Comparison of ENCODE assay signal across 13 cellular contexts in the genomic region with DNA sequence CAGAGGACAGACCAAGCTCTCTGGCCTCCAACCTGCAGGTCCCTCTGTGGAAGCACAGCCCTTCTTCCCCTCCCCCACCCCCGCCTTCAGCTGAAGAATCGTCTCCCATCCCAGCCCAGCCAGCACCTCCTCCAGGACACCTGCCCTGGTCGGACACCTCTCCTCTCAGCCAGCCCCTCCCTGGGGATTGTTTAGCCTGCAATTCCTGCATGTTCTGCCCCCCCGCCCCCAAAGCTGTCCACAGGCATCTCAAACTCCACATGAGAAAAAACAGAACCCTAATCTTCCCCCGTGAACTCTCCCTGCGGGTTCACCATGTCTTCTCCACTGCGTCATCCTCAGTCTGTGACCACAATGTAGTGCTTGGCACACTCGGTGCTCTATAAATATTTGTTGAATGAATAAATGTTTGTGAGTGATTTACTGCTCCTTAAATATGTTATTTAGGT. TPM values are rescaled to one million over a fixed set of nuclear protein-coding genes. Genes with fewer than 3 reads are reported as not detected.
DNase-seq lines count a peak whose midpoint lies in the region; ATAC-seq and TF ChIP-seq lines count a peak whose summit lies in the region.
"Had no signal": no experiment of that assay in that cellular context is flagged by ENCODE, and none has a peak within 500 bp of the region (broad histone marks: within the 10 kb centered on the region; RNA-seq: fewer than 3 reads in every experiment).

No MANE protein-coding gene starts in this region.

- H3K27me3 Mint-ChIP-seq in activated naive CD8-positive, alpha-beta T cell treated with anti-CD3 and anti-CD28 coated beads for 36 hours: peaks cover 18% of the 10 kb centered on the region
- peaks cover 7% of the 10 kb centered on the region for H3K27me3 Mint-ChIP-seq in progenitor cell of endocrine pancreas

- no peak for TF ChIP-seq CTCF in progenitor cell of endocrine pancreas (IDR thresholded peaks at IDR 0.05; ENCODE audit: unreplicated experiment)

- intact Hi-C loops in left cardiac atrium (cut with DNase I): no loop called here

- no peaks in the 10 kb centered on the region for H3K36me3 Mint-ChIP-seq in activated naive CD8-positive, alpha-beta T cell treated with anti-CD3 and anti-CD28 coated beads for 36 hours
- H3K36me3 Mint-ChIP-seq in progenitor cell of endocrine pancreas (ENCODE audit: insufficient read depth): no peaks in the 10 kb centered on the region
- H3K36me3 Mint-ChIP-seq: CD4-positive, CD25-positive, alpha-beta regulatory T cell had no signal

- no peak overlapping the region for H3K27ac Mint-ChIP-seq in activated naive CD8-positive, alpha-beta T cell treated with anti-CD3 and anti-CD28 coated beads for 36 hours
- H3K27ac Mint-ChIP-seq in progenitor cell of endocrine pancreas: no peak overlapping the region
- H3K27ac Mint-ChIP-seq: CD4-positive, CD25-positive, alpha-beta regulatory T cell had no signal

- peak; percentile 46 to 76 for ATAC-seq in left cardiac atrium

- DNase-seq in HS-27A (ENCODE audit: low read depth): peak; percentile 2
- peak; percentile 34 for DNase-seq in amniotic epithelial cell (ENCODE audit: low read depth)
- no peak for DNase-seq in left cardiac atrium
- peak; percentile 41 for DNase-seq in stromal cell of bone marrow (ENCODE audit: low read depth)
- no peak for DNase-seq in activated T-cell treated with anti-CD3 and anti-CD28 coated beads, Interleukin-2, amount 50 U/mL, for 48 hours
- no peak for DNase-seq in NCI-H526 treated with DMSO at 0.1 percent for 48 hours (lab: John Stamatoyannopoulos, UW)
- DNase-seq in activated naive CD8-positive, alpha-beta T cell treated with anti-CD3 and anti-CD28 coated beads for 36 hours: no peak
- no peak for DNase-seq in progenitor cell of endocrine pancreas (ENCODE audit: low spot score, unreplicated experiment)
- DNase-seq: activated CD8-positive, alpha-beta memory T cell treated with anti-CD3 and anti-CD28 coated beads for 24 hours; CD4-positive, CD25-positive, alpha-beta regulatory T cell; H9; right lobe of liver; T-helper 9 cell had no signal

- no peaks in the 10 kb centered on the region for H3K9me3 Mint-ChIP-seq in activated naive CD8-positive, alpha-beta T cell treated with anti-CD3 and anti-CD28 coated beads for 36 hours
- no peaks in the 10 kb centered on the region for H3K9me3 Mint-ChIP-seq in progenitor cell of endocrine pancreas (ENCODE audit: low read depth)
- H3K9me3 Mint-ChIP-seq: CD4-positive, CD25-positive, alpha-beta regulatory T cell; H9 had no signal

- H3K4me1 Mint-ChIP-seq in activated naive CD8-positive, alpha-beta T cell treated with anti-CD3 and anti-CD28 coated beads for 36 hours: no peaks in the 10 kb centered on the region
- peaks cover 13% of the 10 kb centered on the region for H3K4me1 Mint-ChIP-seq in progenitor cell of endocrine pancreas (ENCODE audit: low read depth)
- H3K4me1 Mint-ChIP-seq: CD4-positive, CD25-positive, alpha-beta regulatory T cell had no signal

- H3K4me3 Mint-ChIP-seq in activated naive CD8-positive, alpha-beta T cell treated with anti-CD3 and anti-CD28 coated beads for 36 hours: no peak overlapping the region
- H3K4me3 Mint-ChIP-seq in progenitor cell of endocrine pancreas (ENCODE audit: low read depth): no peak overlapping the region
- H3K4me3 Mint-ChIP-seq: CD4-positive, CD25-positive, alpha-beta regulatory T cell; H9 had no signal

RNA-seq across cellular contexts. Expression of a gene that starts 24.1 kb away (rescaled TPM):
- total RNA-seq in left cardiac atrium: 1 to 10 TPM; 3.6 to 3.9 TPM
- not detected for total RNA-seq in activated naive CD8-positive, alpha-beta T cell treated with anti-CD3 and anti-CD28 coated beads for 36 hours
- total RNA-seq in progenitor cell of endocrine pancreas: 3.2 and 4.0 TPM in 2 replicates
- total RNA-seq: CD4-positive, CD25-positive, alpha-beta regulatory T cell had no signal

Comparison
In these comparisons a context has a peak if more than half of its experiments do, and no peak if none do; other contexts are left out.
1. DNase-seq: peak in HS-27A (single experiment), amniotic epithelial cell (single experiment) and stromal cell of bone marrow (single experiment); none in left cardiac atrium (single experiment), activated T-cell treated with anti-CD3 and anti-CD28 coated beads, Interleukin-2, amount 50 U/mL, for 48 hours (0 of 2), NCI-H526 treated with DMSO at 0.1 percent for 48 hours (single experiment), activated naive CD8-positive, alpha-beta T cell treated with anti-CD3 and anti-CD28 coated beads for 36 hours (single experiment) and progenitor cell of endocrine pancreas (single experiment).